ENCODE assay signal across 9 cellular contexts in genomic region chr21:37338671-37339526, GRCh38. TPM values are rescaled to one million over a fixed set of nuclear protein-coding genes. Genes with fewer than 3 reads are reported as not detected.
DNase-seq lines count a peak whose midpoint lies in the region; ATAC-seq and TF ChIP-seq lines count a peak whose summit lies in the region.
"Had no signal": no experiment of that assay in that cellular context is flagged by ENCODE, and none has a peak within 500 bp of the region (broad histone marks: within the 10 kb centered on the region; RNA-seq: fewer than 3 reads in every experiment).

No MANE protein-coding gene starts in this region.

- H3K4me3 ChIP-seq in GM23338 (no peak overlapping the region), gastroesophageal sphincter (no peak overlapping the region), sigmoid colon (peak overlapping the region in 2 of 4 donors; percentile 6 to 15), tibial nerve (no peak overlapping the region)

- peak; percentile 50; the same call in 2 of the 3 replicates for ATAC-seq in GM23338
- ATAC-seq in gastroesophageal sphincter, result peak; percentile 97
- ATAC-seq in HG03520 (IDR thresholded peaks at IDR 0.05; ENCODE audit: unreplicated experiment), result no peak
- no peak for ATAC-seq in HG02885 (IDR thresholded peaks at IDR 0.05; ENCODE audit: poor library complexity, unreplicated experiment)

- H3K4me2 ChIP-seq in GM23338, result no peak overlapping the region

- H3K4me1 ChIP-seq in GM23338 (ENCODE audit: insufficient read depth) (peaks cover 5% of the 10 kb centered on the region), gastroesophageal sphincter (peaks cover 4 to 20% (median 17%) of the 10 kb centered on the region in 3 donors), sigmoid colon (peaks cover 0 to 21% (median 16%) of the 10 kb centered on the region in 4 donors), tibial nerve (peaks cover 0 to 9% (median 0%) of the 10 kb centered on the region in 4 donors)

- H3K4me1 Mint-ChIP-seq in GM23338, result peaks cover 12% of the 10 kb centered on the region

- H3K36me3 ChIP-seq in GM23338 (ENCODE audit: insufficient read depth), result no peaks in the 10 kb centered on the region
- no peaks in the 10 kb centered on the region for H3K36me3 ChIP-seq in gastroesophageal sphincter
- H3K36me3 ChIP-seq in sigmoid colon, result no peaks in the 10 kb centered on the region
- no peaks in the 10 kb centered on the region for H3K36me3 ChIP-seq in tibial nerve
- H3K36me3 ChIP-seq: neutrophil had no signal

- TF ChIP-seq EP300 in gastroesophageal sphincter (IDR thresholded peaks at IDR 0.05) (no peak), sigmoid colon (IDR thresholded peaks at IDR 0.05) (peak in 3 of 4 donors; percentile 31 to 46 (median 36)), tibial nerve (IDR thresholded peaks at IDR 0.05) (no peak)

- TF ChIP-seq CTCF in GM23338 (conservative IDR thresholded peaks at IDR 0.05; ENCODE audit: low read depth in 2 of 2), result no peak
- no peak for TF ChIP-seq CTCF in gastroesophageal sphincter (IDR thresholded peaks at IDR 0.05)
- TF ChIP-seq CTCF in sigmoid colon (IDR thresholded peaks at IDR 0.05), result no peak
- no peak for TF ChIP-seq CTCF in tibial nerve (IDR thresholded peaks at IDR 0.05)

- DNase-seq in GM23338 (ENCODE audit: low spot score) (no peak), SK-MEL-5 (ENCODE audit: low read depth, low spot score) (peak; percentile 98), sigmoid colon (peak; percentile 71), tibial nerve (ENCODE audit: low spot score in 2 of 2) (no peak), inferior parietal cortex (ENCODE audit: extremely low spot score) (no peak)

- no peaks in the 10 kb centered on the region for H3K79me2 ChIP-seq in GM23338 (replicated peaks; ENCODE audit: insufficient read depth)

- intact Hi-C loops in sigmoid colon (cut with DNase I), result no loop called here

- H3K9me3 ChIP-seq in gastroesophageal sphincter (no peaks in the 10 kb centered on the region), sigmoid colon (no peaks in the 10 kb centered on the region), tibial nerve (no peaks in the 10 kb centered on the region)
- H3K9me3 ChIP-seq: neutrophil had no signal

- TF ChIP-seq POLR2A in gastroesophageal sphincter (IDR thresholded peaks at IDR 0.05) (no peak), sigmoid colon (IDR thresholded peaks at IDR 0.05) (no peak), tibial nerve (IDR thresholded peaks at IDR 0.05) (no peak)

- no peak overlapping the region for H3K4me3 Mint-ChIP-seq in GM23338

- H3K36me3 Mint-ChIP-seq in GM23338 (ENCODE audit: low read depth), result no peaks in the 10 kb centered on the region

- H3F3A ChIP-seq in GM23338 (replicated peaks; ENCODE audit: low read depth), result no peaks in the 10 kb centered on the region

- H3K9me2 ChIP-seq in GM23338 (ENCODE audit: insufficient read depth), result no peaks in the 10 kb centered on the region

- H3K27ac ChIP-seq in GM23338 (ENCODE audit: low read depth) (no peak overlapping the region), gastroesophageal sphincter (peak overlapping the region; percentile 82 to 95 (median 88)), sigmoid colon (peak overlapping the region; percentile 52 to 88 (median 80)), tibial nerve (peak overlapping the region in 2 of 4 donors; percentile 29 to 53)
- H3K27ac ChIP-seq: neutrophil had no signal

- in situ Hi-C loops in SK-MEL-5 (cut with HindIII; ENCODE audit: low pct_unique_long_range_greater_than_20kb, low sequenced_read_pairs), result no loop called here

- H3K9me3 Mint-ChIP-seq in GM23338, result no peaks in the 10 kb centered on the region

- H3K27me3 Mint-ChIP-seq in GM23338 (ENCODE audit: insufficient read depth, low read depth, poor library complexity), result peaks cover 3% of the 10 kb centered on the region

- 17 to 25% methylated on average over 3 to 11 of the region's 11 CpGs for WGBS in gastroesophageal sphincter (ENCODE audit: low coverage in 1 of 2), 2 donors
- 18 to 43% methylated on average over 11 of the region's 11 CpGs for WGBS in sigmoid colon, 2 donors
- WGBS in tibial nerve, 2 donors, result 22 to 31% methylated on average over 11 of the region's 11 CpGs

- peak overlapping the region; percentile 21; the same call in 1 of the 2 replicates for H3K27ac Mint-ChIP-seq in GM23338

- peak overlapping the region; percentile 70 for H2AFZ ChIP-seq in GM23338

- H3K27me3 ChIP-seq in GM23338 (ENCODE audit: insufficient read depth), result no peaks in the 10 kb centered on the region
- H3K27me3 ChIP-seq in gastroesophageal sphincter, result no peaks in the 10 kb centered on the region
- H3K27me3 ChIP-seq in sigmoid colon, result no peaks in the 10 kb centered on the region
- no peaks in the 10 kb centered on the region for H3K27me3 ChIP-seq in tibial nerve
- H3K27me3 ChIP-seq: neutrophil had no signal

- H4K20me1 ChIP-seq in GM23338 (replicated peaks; ENCODE audit: insufficient read depth), result no peaks in the 10 kb centered on the region

TF ChIP-seq in GM23338, 12 proteins besides CTCF, POLR2A, EP300 and RAD21 (continues in another document):
- TF ChIP-seq CREB1 (CRISPR knock-in tag; IDR thresholded peaks at IDR 0.05; ENCODE audit: low read depth), result no peak
- no peak for TF ChIP-seq EZH2 (IDR thresholded peaks at IDR 0.05; ENCODE audit: low read depth, unreplicated experiment)
- no peak for TF ChIP-seq ZNF331 (CRISPR knock-in tag; IDR thresholded peaks at IDR 0.05; ENCODE audit: low read depth)
- no peak for TF ChIP-seq ZNF462 (CRISPR knock-in tag; IDR thresholded peaks at IDR 0.05)
- no peak for TF ChIP-seq ZNF114 (CRISPR knock-in tag; IDR thresholded peaks at IDR 0.05)
- TF ChIP-seq STAT1 (IDR thresholded peaks at IDR 0.05; ENCODE audit: unreplicated experiment), result no peak
- TF ChIP-seq JUNB (IDR thresholded peaks at IDR 0.05; ENCODE audit: unreplicated experiment), result no peak

RNA-seq across cellular contexts. Expression of gene DYRK1A, which starts 27.7 kb away (rescaled TPM):
- total RNA-seq in GM23338 (2014; rRNA removed; shearing (Covaris generic)), result 82.9 and 84.7 TPM in 2 replicates
- 10.3 and 11.0 TPM in 2 replicates for polyA plus RNA-seq in GM23338 (2016; fragmentation: Nextera tagmentation; extraction: Ambion mirVana)
- 42.6 and 43.9 TPM in 2 replicates for total RNA-seq in SK-MEL-5 (2014; rRNA removed; shearing (Covaris generic))
- polyA plus RNA-seq in SK-MEL-5 (2015; cell fraction: cytosol; rRNA removed), result 27.3 and 36.7 TPM in 2 replicates
- polyA plus RNA-seq in SK-MEL-5 (2015; cell fraction: nucleus; rRNA removed), result 44.8 and 45.7 TPM in 2 replicates
- total RNA-seq in gastroesophageal sphincter, result 100 to 1,000 TPM in 1 of 4 donors, 10 to 100 TPM in 3; 85.1 to 102 (median 94.0) TPM
- total RNA-seq in sigmoid colon, result 10 to 100 TPM; 62.9 to 74.1 (median 69.5) TPM
- polyA plus RNA-seq in sigmoid colon, result 10 to 100 TPM; 11.4 to 23.4 (median 12.9) TPM
- 10 to 100 TPM; 65.8 to 81.6 (median 68.2) TPM for total RNA-seq in tibial nerve

Comparison
In these comparisons a context has a peak if more than half of its experiments do, and no peak if none do; other contexts are left out.
1. ATAC-seq: peak in GM23338 (single experiment) and gastroesophageal sphincter (single experiment); none in HG03520 (single experiment) and HG02885 (single experiment).
2. DNase-seq: peak in SK-MEL-5 (single experiment) and sigmoid colon (single experiment); none in GM23338 (single experiment), tibial nerve (0 of 2) and inferior parietal cortex (single experiment).